Comparison of ENCODE assay signal across 14 cellular contexts in the genomic region with DNA sequence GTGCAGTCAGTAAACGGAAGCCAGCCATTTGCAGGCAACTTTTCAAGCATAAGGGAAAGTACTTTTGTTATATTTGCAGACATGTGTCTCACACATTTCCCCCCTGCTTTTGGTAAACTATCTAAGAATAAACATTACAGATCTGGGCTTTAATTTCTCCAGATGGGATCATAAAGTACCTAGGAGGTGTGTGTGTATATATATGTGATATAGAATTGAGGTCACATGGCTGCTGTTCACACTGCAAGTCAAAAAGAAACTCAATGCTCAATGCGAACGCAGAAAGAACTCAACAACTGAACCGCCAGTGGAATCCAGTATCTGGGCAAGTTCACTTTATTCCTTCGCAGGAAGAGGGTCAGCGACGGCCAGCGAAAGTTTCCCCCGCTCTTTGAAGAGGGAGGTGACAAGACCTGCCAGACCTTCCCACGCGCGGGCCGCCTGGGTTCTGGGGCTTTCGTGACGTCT. TPM values are rescaled to one million over a fixed set of nuclear protein-coding genes. Genes with fewer than 3 reads are reported as not detected.
DNase-seq lines count a peak whose midpoint lies in the region; ATAC-seq, FAIRE-seq and TF ChIP-seq lines count a peak whose summit lies in the region.
"Had no signal": no experiment of that assay in that cellular context is flagged by ENCODE, and none has a peak within 500 bp of the region (broad histone marks: within the 10 kb centered on the region; RNA-seq: fewer than 3 reads in every experiment).

No MANE protein-coding gene starts in this region.

- peak overlapping the region; percentile 73 to 89 for H3K9ac ChIP-seq in kidney (ENCODE audit: low read length in 2 of 2)
- H3K9ac ChIP-seq: KMS-11 had no signal

- H3K36me3 ChIP-seq in kidney (ENCODE audit: control insufficient read depth in 1 of 2, insufficient read depth in 2 of 2, low read length in 2 of 2), result no peaks in the 10 kb centered on the region
- H3K36me3 ChIP-seq: thoracic aorta had no signal

- H3K4me3 Mint-ChIP-seq in T-helper 2 cell treated with Interferon-gamma antibody and Interleukin-4, amounts not matched to agents 5 μg/mL and 100 μg/mL, for 36 hours, result peak overlapping the region; percentile 59
- peak overlapping the region; percentile 45 for H3K4me3 Mint-ChIP-seq in activated naive CD8-positive, alpha-beta T cell treated with anti-CD3 and anti-CD28 coated beads, Interleukin-2, amount 50 U/mL, for 24 hours
- H3K4me3 Mint-ChIP-seq in stimulated activated naive B cell treated with anti-CD40 and anti-IgM and Interleukin-4, amounts not matched to agents 10 μg/mL and 1 μg/mL and 100 μg/mL, for 72 hours, result peak overlapping the region; percentile 75 to 85
- H3K4me3 Mint-ChIP-seq: activated CD4-positive, alpha-beta memory T cell treated with anti-CD3 and anti-CD28 coated beads, Interleukin-2, amount 10 ng/mL, durations not matched to agents 7 days and 5 days had no signal

- no peaks in the 10 kb centered on the region for H3K9me3 Mint-ChIP-seq in T-helper 2 cell treated with Interferon-gamma antibody and Interleukin-4, amounts not matched to agents 5 μg/mL and 100 μg/mL, for 36 hours
- no peaks in the 10 kb centered on the region for H3K9me3 Mint-ChIP-seq in activated naive CD8-positive, alpha-beta T cell treated with anti-CD3 and anti-CD28 coated beads, Interleukin-2, amount 50 U/mL, for 24 hours
- no peaks in the 10 kb centered on the region for H3K9me3 Mint-ChIP-seq in stimulated activated naive B cell treated with anti-CD40 and anti-IgM and Interleukin-4, amounts not matched to agents 10 μg/mL and 1 μg/mL and 100 μg/mL, for 72 hours
- H3K9me3 Mint-ChIP-seq: activated CD4-positive, alpha-beta memory T cell treated with anti-CD3 and anti-CD28 coated beads, Interleukin-2, amount 10 ng/mL, durations not matched to agents 7 days and 5 days had no signal

- H3K27me3 Mint-ChIP-seq in T-helper 2 cell treated with Interferon-gamma antibody and Interleukin-4, amounts not matched to agents 5 μg/mL and 100 μg/mL, for 36 hours (ENCODE audit: low read depth), result peaks cover 75% of the 10 kb centered on the region
- peaks cover 75% of the 10 kb centered on the region for H3K27me3 Mint-ChIP-seq in activated naive CD8-positive, alpha-beta T cell treated with anti-CD3 and anti-CD28 coated beads, Interleukin-2, amount 50 U/mL, for 24 hours
- H3K27me3 Mint-ChIP-seq in stimulated activated naive B cell treated with anti-CD40 and anti-IgM and Interleukin-4, amounts not matched to agents 10 μg/mL and 1 μg/mL and 100 μg/mL, for 72 hours, result peaks cover 49 to 72% of the 10 kb centered on the region in 2 donors

- in situ Hi-C loops in GM13976 (cut with MboI; ENCODE audit: low sequenced_read_pairs, unreplicated experiment), result loop anchor here (25.0 kb wide), 1 partner anchor 1709 kb away; no protein-coding TSS in a partner anchor

- H3K4me3 ChIP-seq in kidney (ENCODE audit: low read length in 2 of 2), result peak overlapping the region; percentile 43 to 74

- intact Hi-C loops in kidney (cut with DNase I), result no loop called here

- H3K36me3 Mint-ChIP-seq in T-helper 2 cell treated with Interferon-gamma antibody and Interleukin-4, amounts not matched to agents 5 μg/mL and 100 μg/mL, for 36 hours (ENCODE audit: low read depth), result no peaks in the 10 kb centered on the region
- H3K36me3 Mint-ChIP-seq in activated naive CD8-positive, alpha-beta T cell treated with anti-CD3 and anti-CD28 coated beads, Interleukin-2, amount 50 U/mL, for 24 hours (ENCODE audit: low read depth), result no peaks in the 10 kb centered on the region
- no peaks in the 10 kb centered on the region for H3K36me3 Mint-ChIP-seq in stimulated activated naive B cell treated with anti-CD40 and anti-IgM and Interleukin-4, amounts not matched to agents 10 μg/mL and 1 μg/mL and 100 μg/mL, for 72 hours

- H3K9me3 ChIP-seq in kidney (ENCODE audit: control insufficient read depth in 1 of 2, low read length in 2 of 2), result no peaks in the 10 kb centered on the region
- H3K9me3 ChIP-seq: thoracic aorta had no signal

- peaks cover 0 to 4% of the 10 kb centered on the region in 2 donors for H3K4me1 ChIP-seq in kidney (ENCODE audit: control insufficient read depth in 1 of 2, insufficient read depth in 1 of 2, low read depth in 1 of 2, low read length in 2 of 2)

- ATAC-seq in activated naive CD8-positive, alpha-beta T cell treated with anti-CD3 and anti-CD28 coated beads, Interleukin-2, amount 50 U/mL, for 24 hours, result no peak
- ATAC-seq in stimulated activated naive B cell treated with anti-CD40 and anti-IgM and Interleukin-4, amounts not matched to agents 10 μg/mL and 1 μg/mL and 100 μg/mL, for 72 hours (replicated peaks), result no peak

- peaks cover 6% of the 10 kb centered on the region for H3K4me1 Mint-ChIP-seq in T-helper 2 cell treated with Interferon-gamma antibody and Interleukin-4, amounts not matched to agents 5 μg/mL and 100 μg/mL, for 36 hours (ENCODE audit: low read depth)
- peaks cover 13% of the 10 kb centered on the region for H3K4me1 Mint-ChIP-seq in activated naive CD8-positive, alpha-beta T cell treated with anti-CD3 and anti-CD28 coated beads, Interleukin-2, amount 50 U/mL, for 24 hours
- H3K4me1 Mint-ChIP-seq in stimulated activated naive B cell treated with anti-CD40 and anti-IgM and Interleukin-4, amounts not matched to agents 10 μg/mL and 1 μg/mL and 100 μg/mL, for 72 hours, result peaks cover 13 to 28% of the 10 kb centered on the region in 2 donors

- peak overlapping the region; percentile 89 to 94 for H3K27ac ChIP-seq in kidney (ENCODE audit: low read depth in 2 of 2, low read length in 2 of 2)
- H3K27ac ChIP-seq: KMS-11, thoracic aorta had no signal

- FAIRE-seq in kidney (lab: Jason Lieb, UNC), result no peak
- FAIRE-seq: A204.1, GM12891 had no signal

- no peak overlapping the region for H3K27ac Mint-ChIP-seq in T-helper 2 cell treated with Interferon-gamma antibody and Interleukin-4, amounts not matched to agents 5 μg/mL and 100 μg/mL, for 36 hours
- no peak overlapping the region for H3K27ac Mint-ChIP-seq in activated naive CD8-positive, alpha-beta T cell treated with anti-CD3 and anti-CD28 coated beads, Interleukin-2, amount 50 U/mL, for 24 hours
- H3K27ac Mint-ChIP-seq in stimulated activated naive B cell treated with anti-CD40 and anti-IgM and Interleukin-4, amounts not matched to agents 10 μg/mL and 1 μg/mL and 100 μg/mL, for 72 hours, result no peak overlapping the region
- H3K27ac Mint-ChIP-seq: activated CD4-positive, alpha-beta memory T cell treated with anti-CD3 and anti-CD28 coated beads, Interleukin-2, amount 10 ng/mL, durations not matched to agents 7 days and 5 days had no signal

- DNase-seq in T-helper 2 cell treated with Interferon-gamma antibody and Interleukin-4, amounts not matched to agents 5 μg/mL and 100 μg/mL, for 36 hours (ENCODE audit: low spot score), result no peak
- DNase-seq in T-helper 2 cell (no peak), kidney (no peak), GM13976 (ENCODE audit: low spot score) (no peak), NCI-H446 treated with DMSO at 0.1 percent for 48 hours (lab: John Stamatoyannopoulos, UW) (no peak), NCI-H1105 treated with DMSO at 0.1 percent for 48 hours (lab: John Stamatoyannopoulos, UW) (no peak)
- no peak for DNase-seq in activated naive CD8-positive, alpha-beta T cell treated with anti-CD3 and anti-CD28 coated beads, Interleukin-2, amount 50 U/mL, for 24 hours
- no peak for DNase-seq in stimulated activated naive B cell treated with anti-CD40 and anti-IgM and Interleukin-4, amounts not matched to agents 10 μg/mL and 1 μg/mL and 100 μg/mL, for 72 hours
- DNase-seq: activated CD4-positive, alpha-beta memory T cell treated with anti-CD3 and anti-CD28 coated beads, Interleukin-2, amount 10 ng/mL, durations not matched to agents 7 days and 5 days; SW 1271 had no signal

- TF ChIP-seq CTCF in kidney (IDR thresholded peaks at IDR 0.05; ENCODE audit: borderline replicate concordance, extremely low read depth, insufficient read depth) (no peak), GM13976 (IDR thresholded peaks at IDR 0.05; ENCODE audit: borderline replicate concordance, control extremely low read depth, extremely low read depth, insufficient read depth, missing control alignments) (no peak)

RNA-seq across cellular contexts. Expression of a gene that starts 17.7 kb away (rescaled TPM):
- total RNA-seq in kidney, result 118 TPM
- 31.4 TPM for polyA plus RNA-seq in kidney (ENCODE audit: insufficient read depth, low read depth, low replicate concordance)
- total RNA-seq: activated CD4-positive, alpha-beta memory T cell treated with anti-CD3 and anti-CD28 coated beads, Interleukin-2, amount 10 ng/mL, durations not matched to agents 7 days and 5 days had no signal
